Comparison of ENCODE assay signal across 10 cellular contexts in genomic region chr12:57452181-57452936, GRCh38. TPM values are rescaled to one million over a fixed set of nuclear protein-coding genes. Genes with fewer than 3 reads are reported as not detected.
DNase-seq lines count a peak whose midpoint lies in the region; ATAC-seq, FAIRE-seq and TF ChIP-seq lines count a peak whose summit lies in the region.
"Had no signal": no experiment of that assay in that cellular context is flagged by ENCODE, and none has a peak within 500 bp of the region (broad histone marks: within the 10 kb centered on the region; RNA-seq: fewer than 3 reads in every experiment).

No MANE protein-coding gene starts in this region.

- H3K27ac ChIP-seq in HepG2 (ENCODE audit: extremely low read length, insufficient read depth, low read length): no peak overlapping the region

- in situ Hi-C loops in HepG2 (cut with HindIII; ENCODE audit: extremely low pct_ligation_motif_present, low pct_unique_long_range_greater_than_20kb): loop anchor here (5.0 kb wide), 1 partner anchor 145 kb away; no protein-coding TSS in a partner anchor

- H3K36me3 ChIP-seq in HepG2 (replicated peaks in 1 of 2; ENCODE audit: control insufficient read depth in 1 of 2, insufficient read depth in 2 of 2, low read length in 2 of 2): no peaks in the 10 kb centered on the region

- H3K27me3 ChIP-seq in HepG2 (ENCODE audit: control insufficient read depth in 1 of 2, insufficient read depth in 2 of 2, low read length in 2 of 2): no peaks in the 10 kb centered on the region; a peak in 1 of 5 replicates

- CTCF ChIA-PET in HepG2 (lab: Yijun Ruan, JAX; ENCODE audit: low intra/inter-chr PET ratio, low total read pairs): interaction anchor here (6.1 kb wide), 1 partner anchor 145 kb away, joined by 66 read pairs; no protein-coding TSS in a partner anchor

- no peaks in the 10 kb centered on the region for H3K9me3 ChIP-seq in HepG2 (ENCODE audit: low read length)

- WGBS in HepG2 (ENCODE audit: low lambda C conversion rate): 38% methylated on average over 7 of the region's 9 CpGs

- TF ChIP-seq EP300 in HepG2 (IDR thresholded peaks at IDR 0.05; ENCODE audit: low read depth in 2 of 2, low read length in 2 of 2): no peak
- TF ChIP-seq EP300 in HepG2 (CRISPR knock-in tag; IDR thresholded peaks at IDR 0.05; ENCODE audit: borderline replicate concordance): no peak

- TF ChIP-seq CTCF in HepG2 (CRISPR knock-in tag; IDR thresholded peaks at IDR 0.05): no peak

- H4K20me1 ChIP-seq in HepG2 (ENCODE audit: insufficient read depth, low read length): no peaks in the 10 kb centered on the region

- peak overlapping the region; percentile 80 for H3K4me2 ChIP-seq in HepG2 (ENCODE audit: low read depth, low read length)

- peak; percentile 78 for DNase-seq in AG20443 (ENCODE audit: low spot score)
- DNase-seq in HT1080 (ENCODE audit: low read depth): peak; percentile 84
- DNase-seq in astrocyte of the hippocampus (ENCODE audit: low read depth, low spot score): peak; percentile 69
- no peak for DNase-seq in HepG2 (ENCODE audit: low spot score)
- no peak for DNase-seq in globus pallidus (ENCODE audit: low spot score)
- DNase-seq in COLO668 (lab: John Stamatoyannopoulos, UW; ENCODE audit: unreplicated experiment): no peak

- ATAC-seq in HepG2 (no peak), HG03139 (IDR thresholded peaks at IDR 0.05; ENCODE audit: unreplicated experiment) (no peak), GM19351 (IDR thresholded peaks at IDR 0.05; ENCODE audit: unreplicated experiment) (no peak)

- no peak for TF ChIP-seq RAD21 in HepG2 (CRISPR knock-in tag; IDR thresholded peaks at IDR 0.05)

- H3K4me1 ChIP-seq in HepG2 (ENCODE audit: insufficient read depth, low read length): peaks cover 74% of the 10 kb centered on the region

- H2AFZ ChIP-seq in HepG2 (ENCODE audit: low read length): no peak overlapping the region

- intact Hi-C loops in HepG2 (cut with micrococcal nuclease; ENCODE audit: unreplicated experiment): loop anchor here (5.0 to 10.0 kb wide), 2 partner anchors 190 to 698 kb away; partner anchors contain the start of gene PRIM1

- peaks cover 15% of the 10 kb centered on the region for H3K79me2 ChIP-seq in HepG2 (ENCODE audit: insufficient read depth, low read length)

- POLR2A ChIA-PET in HepG2 (lab: Yijun Ruan, JAX): interaction anchor here (0.8 to 6.4 kb wide), 10 partner anchors 10 to 145 kb away, joined by 3 to 99 read pairs (median 6); partner anchors contain the start of genes INHBC and R3HDM2

- no peak for FAIRE-seq in HepG2 (lab: Jason Lieb, UNC)
- FAIRE-seq: colon had no signal

- H3K9ac ChIP-seq in HepG2 (ENCODE audit: insufficient read depth, low read depth, low read length): no peak overlapping the region

- H3K4me3 ChIP-seq in HepG2 (replicated peaks in 1 of 3; ENCODE audit: insufficient read depth in 1 of 3, low read depth in 2 of 3, low read length in 3 of 3): peak overlapping the region in 1 of 3 experiments; percentile 3; a peak in 1 of 6 replicates

- TF ChIP-seq POLR2A in HepG2 (IDR thresholded peaks at IDR 0.05; ENCODE audit: insufficient read depth in 1 of 2, low read depth in 2 of 2, low read length in 2 of 2): no peak

- BruUV-seq in HepG2 (replicated peaks; lab: Mats Ljungman, UMichigan): no TSS peak

RNA-seq across cellular contexts. Expression of gene INHBE, which starts 2.7 kb away (rescaled TPM):
- total RNA-seq in HT1080 (2014; rRNA removed; shearing (Covaris generic)): 1.4 and 2.1 TPM in 2 replicates
- polyA plus RNA-seq in HT1080 (2015; cell fraction: cytosol; rRNA removed): 4.8 and 6.1 TPM in 2 replicates
- polyA plus RNA-seq in HT1080 (2015; cell fraction: nucleus; rRNA removed): 10.5 and 13.7 TPM in 2 replicates
- 6.8 and 17.0 TPM in 2 replicates for total RNA-seq in HepG2 (2016; rRNA removed; fragmentation: Illumina TruSeq; extraction: Trizol)
- total RNA-seq in HepG2 (2016; cell fraction: cytosol; rRNA removed; fragmentation: Illumina TruSeq; extraction: Trizol; ENCODE audit: low read depth): 1.4 and 1.9 TPM in 2 replicates
- 8.0 and 15.5 TPM in 2 replicates for total RNA-seq in HepG2 (2016; cell fraction: insoluble cytoplasmic fraction; rRNA removed; fragmentation: Illumina TruSeq; extraction: Trizol)
- 3.2 and 3.3 TPM in 2 replicates for total RNA-seq in HepG2 (2016; cell fraction: membrane; rRNA removed; fragmentation: Illumina TruSeq; extraction: Trizol)
- total RNA-seq in HepG2 (2016; cell fraction: nucleus; rRNA removed; fragmentation: Illumina TruSeq; extraction: Trizol): 11.2 and 13.1 TPM in 2 replicates
- 32.0 and 55.8 TPM in 2 replicates for polyA plus RNA-seq in HepG2 (2011; rRNA removed)
- 39.2 and 45.0 TPM in 2 replicates for polyA plus RNA-seq in HepG2 (2011; cell fraction: cytosol; rRNA removed)
- polyA plus RNA-seq in HepG2 (2011; cell fraction: nucleus; rRNA removed): 12.5 and 25.8 TPM in 2 replicates
- 16.9 and 62.2 TPM in 2 replicates for polyA plus RNA-seq in HepG2 (2012)
- polyA plus RNA-seq in HepG2 (2016; cell fraction: cytosol; fragmentation: Illumina TruSeq; extraction: Trizol; ENCODE audit: low read depth): 0.90 and 1.2 TPM in 2 replicates
- polyA plus RNA-seq in HepG2 (2016; cell fraction: insoluble cytoplasmic fraction; fragmentation: Illumina TruSeq; extraction: Trizol; ENCODE audit: low read depth): 6.5 and 7.6 TPM in 2 replicates
- 1.8 and 2.0 TPM in 2 replicates for polyA plus RNA-seq in HepG2 (2016; cell fraction: membrane; fragmentation: Illumina TruSeq; extraction: Trizol; ENCODE audit: low read depth)
- 16.9 and 17.1 TPM in 2 replicates for polyA plus RNA-seq in HepG2 (2016; cell fraction: nucleus; fragmentation: Illumina TruSeq; extraction: Trizol; ENCODE audit: insufficient read depth, low read depth)
- 0.51 and 61.0 TPM in 2 replicates for polyA minus RNA-seq in HepG2 (2011; rRNA and poly(A)+ RNA removed; ENCODE audit: low replicate concordance)
- 21.0 and 26.6 TPM in 2 replicates for polyA minus RNA-seq in HepG2 (2011; cell fraction: cytosol; rRNA and poly(A)+ RNA removed)
- 7.1 and 11.4 TPM in 2 replicates for polyA minus RNA-seq in HepG2 (2011; cell fraction: nucleus; rRNA and poly(A)+ RNA removed)

RNA-seq across cellular contexts. Expression of gene GLI1, which starts 7.2 kb away (rescaled TPM):
- total RNA-seq in HT1080 (2014; rRNA removed; shearing (Covaris generic)): 0.60 and 4.0 TPM in 2 replicates
- 0.08 and 0.52 TPM in 2 replicates for polyA plus RNA-seq in HT1080 (2015; cell fraction: cytosol; rRNA removed)
- 0.67 and 1.2 TPM in 2 replicates for polyA plus RNA-seq in HT1080 (2015; cell fraction: nucleus; rRNA removed)
- 0.20 TPM in 1 of 2 replicates, not detected in the other for total RNA-seq in HepG2 (2016; rRNA removed; fragmentation: Illumina TruSeq; extraction: Trizol)
- total RNA-seq in HepG2 (2016; cell fraction: cytosol; rRNA removed; fragmentation: Illumina TruSeq; extraction: Trizol; ENCODE audit: low read depth): 0.53 TPM in 1 of 2 replicates, not detected in the other
- total RNA-seq in HepG2 (2016; cell fraction: insoluble cytoplasmic fraction; rRNA removed; fragmentation: Illumina TruSeq; extraction: Trizol): not detected in 2 replicates
- not detected in 2 replicates for total RNA-seq in HepG2 (2016; cell fraction: membrane; rRNA removed; fragmentation: Illumina TruSeq; extraction: Trizol)
- total RNA-seq in HepG2 (2016; cell fraction: nucleus; rRNA removed; fragmentation: Illumina TruSeq; extraction: Trizol): not detected in 2 replicates
- polyA plus RNA-seq in HepG2 (2011; rRNA removed): 0.09 and 0.27 TPM in 2 replicates
- 0.06 and 0.07 TPM in 2 replicates for polyA plus RNA-seq in HepG2 (2011; cell fraction: cytosol; rRNA removed)
- polyA plus RNA-seq in HepG2 (2011; cell fraction: nucleus; rRNA removed): 0.33 and 0.42 TPM in 2 replicates
- 0.55 TPM in 1 of 2 replicates, not detected in the other for polyA plus RNA-seq in HepG2 (2012)
- not detected in 2 replicates for polyA plus RNA-seq in HepG2 (2016; cell fraction: cytosol; fragmentation: Illumina TruSeq; extraction: Trizol; ENCODE audit: low read depth)
- 0.35 TPM in 1 of 2 replicates, not detected in the other for polyA plus RNA-seq in HepG2 (2016; cell fraction: insoluble cytoplasmic fraction; fragmentation: Illumina TruSeq; extraction: Trizol; ENCODE audit: low read depth)
- polyA plus RNA-seq in HepG2 (2016; cell fraction: membrane; fragmentation: Illumina TruSeq; extraction: Trizol; ENCODE audit: low read depth): not detected in 2 replicates
- polyA plus RNA-seq in HepG2 (2016; cell fraction: nucleus; fragmentation: Illumina TruSeq; extraction: Trizol; ENCODE audit: insufficient read depth, low read depth): 0.17 and 0.49 TPM in 2 replicates
- 2.5 TPM in 1 of 2 replicates, not detected in the other for polyA minus RNA-seq in HepG2 (2011; rRNA and poly(A)+ RNA removed; ENCODE audit: low replicate concordance)
- not detected in 2 replicates for polyA minus RNA-seq in HepG2 (2011; cell fraction: cytosol; rRNA and poly(A)+ RNA removed)
- not detected in 2 replicates for polyA minus RNA-seq in HepG2 (2011; cell fraction: nucleus; rRNA and poly(A)+ RNA removed)

RNA-seq across cellular contexts. Expression of gene INHBC, which starts 17.8 kb away (rescaled TPM):
- total RNA-seq in HT1080 (2014; rRNA removed; shearing (Covaris generic)): 0.13 and 0.37 TPM in 2 replicates
- 0.05 and 0.12 TPM in 2 replicates for polyA plus RNA-seq in HT1080 (2015; cell fraction: cytosol; rRNA removed)
- polyA plus RNA-seq in HT1080 (2015; cell fraction: nucleus; rRNA removed): 0.08 TPM in 1 of 2 replicates, not detected in the other
- total RNA-seq in HepG2 (2016; rRNA removed; fragmentation: Illumina TruSeq; extraction: Trizol): 1.5 and 1.8 TPM in 2 replicates
- total RNA-seq in HepG2 (2016; cell fraction: cytosol; rRNA removed; fragmentation: Illumina TruSeq; extraction: Trizol; ENCODE audit: low read depth): 0.20 and 0.35 TPM in 2 replicates
- total RNA-seq in HepG2 (2016; cell fraction: insoluble cytoplasmic fraction; rRNA removed; fragmentation: Illumina TruSeq; extraction: Trizol): 1.3 and 1.7 TPM in 2 replicates
- 1.1 TPM in 2 replicates for total RNA-seq in HepG2 (2016; cell fraction: membrane; rRNA removed; fragmentation: Illumina TruSeq; extraction: Trizol)
- 2.3 and 2.6 TPM in 2 replicates for total RNA-seq in HepG2 (2016; cell fraction: nucleus; rRNA removed; fragmentation: Illumina TruSeq; extraction: Trizol)
- polyA plus RNA-seq in HepG2 (2011; rRNA removed): 12.7 and 13.8 TPM in 2 replicates
- 11.4 and 11.9 TPM in 2 replicates for polyA plus RNA-seq in HepG2 (2011; cell fraction: cytosol; rRNA removed)
- polyA plus RNA-seq in HepG2 (2011; cell fraction: nucleus; rRNA removed): 4.8 and 6.4 TPM in 2 replicates
- 2.3 and 4.2 TPM in 2 replicates for polyA plus RNA-seq in HepG2 (2012)
- 0.35 and 0.46 TPM in 2 replicates for polyA plus RNA-seq in HepG2 (2016; cell fraction: cytosol; fragmentation: Illumina TruSeq; extraction: Trizol; ENCODE audit: low read depth)
- polyA plus RNA-seq in HepG2 (2016; cell fraction: insoluble cytoplasmic fraction; fragmentation: Illumina TruSeq; extraction: Trizol; ENCODE audit: low read depth): 3.2 and 3.3 TPM in 2 replicates
- polyA plus RNA-seq in HepG2 (2016; cell fraction: membrane; fragmentation: Illumina TruSeq; extraction: Trizol; ENCODE audit: low read depth): 1.3 and 1.4 TPM in 2 replicates
- 4.0 and 4.8 TPM in 2 replicates for polyA plus RNA-seq in HepG2 (2016; cell fraction: nucleus; fragmentation: Illumina TruSeq; extraction: Trizol; ENCODE audit: insufficient read depth, low read depth)
- 0.16 and 20.9 TPM in 2 replicates for polyA minus RNA-seq in HepG2 (2011; rRNA and poly(A)+ RNA removed; ENCODE audit: low replicate concordance)
- 4.8 and 4.9 TPM in 2 replicates for polyA minus RNA-seq in HepG2 (2011; cell fraction: cytosol; rRNA and poly(A)+ RNA removed)
- 5.0 and 6.3 TPM in 2 replicates for polyA minus RNA-seq in HepG2 (2011; cell fraction: nucleus; rRNA and poly(A)+ RNA removed)
- total RNA-seq: NCI-H460 had no signal

RNA-seq across cellular contexts. Expression of gene R3HDM2, which starts 21.5 kb away (rescaled TPM):
- 7.4 and 13.0 TPM in 2 replicates for total RNA-seq in HT1080 (2014; rRNA removed; shearing (Covaris generic))
- 23.2 and 30.4 TPM in 2 replicates for polyA plus RNA-seq in HT1080 (2015; cell fraction: cytosol; rRNA removed)
- polyA plus RNA-seq in HT1080 (2015; cell fraction: nucleus; rRNA removed): 37.5 and 37.7 TPM in 2 replicates
- total RNA-seq in HepG2 (2016; rRNA removed; fragmentation: Illumina TruSeq; extraction: Trizol): 8.3 and 11.1 TPM in 2 replicates
- 5.7 and 8.8 TPM in 2 replicates for total RNA-seq in HepG2 (2016; cell fraction: cytosol; rRNA removed; fragmentation: Illumina TruSeq; extraction: Trizol; ENCODE audit: low read depth)
- 6.4 and 10.3 TPM in 2 replicates for total RNA-seq in HepG2 (2016; cell fraction: insoluble cytoplasmic fraction; rRNA removed; fragmentation: Illumina TruSeq; extraction: Trizol)
- 9.0 and 10.3 TPM in 2 replicates for total RNA-seq in HepG2 (2016; cell fraction: membrane; rRNA removed; fragmentation: Illumina TruSeq; extraction: Trizol)
- total RNA-seq in HepG2 (2016; cell fraction: nucleus; rRNA removed; fragmentation: Illumina TruSeq; extraction: Trizol): 14.9 and 18.4 TPM in 2 replicates
- polyA plus RNA-seq in HepG2 (2011; rRNA removed): 23.5 and 26.2 TPM in 2 replicates
- 7.3 and 10.4 TPM in 2 replicates for polyA plus RNA-seq in HepG2 (2011; cell fraction: cytosol; rRNA removed)
- polyA plus RNA-seq in HepG2 (2011; cell fraction: nucleus; rRNA removed): 48.1 and 57.1 TPM in 2 replicates
- polyA plus RNA-seq in HepG2 (2012): 13.7 and 15.9 TPM in 2 replicates
- 1.4 and 2.4 TPM in 2 replicates for polyA plus RNA-seq in HepG2 (2016; cell fraction: cytosol; fragmentation: Illumina TruSeq; extraction: Trizol; ENCODE audit: low read depth)
- 10.8 and 11.3 TPM in 2 replicates for polyA plus RNA-seq in HepG2 (2016; cell fraction: insoluble cytoplasmic fraction; fragmentation: Illumina TruSeq; extraction: Trizol; ENCODE audit: low read depth)
- polyA plus RNA-seq in HepG2 (2016; cell fraction: membrane; fragmentation: Illumina TruSeq; extraction: Trizol; ENCODE audit: low read depth): 6.5 and 7.8 TPM in 2 replicates
- 44.4 and 51.2 TPM in 2 replicates for polyA plus RNA-seq in HepG2 (2016; cell fraction: nucleus; fragmentation: Illumina TruSeq; extraction: Trizol; ENCODE audit: insufficient read depth, low read depth)
- 10.6 and 21.3 TPM in 2 replicates for polyA minus RNA-seq in HepG2 (2011; rRNA and poly(A)+ RNA removed; ENCODE audit: low replicate concordance)
- 9.9 and 10.8 TPM in 2 replicates for polyA minus RNA-seq in HepG2 (2011; cell fraction: cytosol; rRNA and poly(A)+ RNA removed)
- 26.1 and 27.0 TPM in 2 replicates for polyA minus RNA-seq in HepG2 (2011; cell fraction: nucleus; rRNA and poly(A)+ RNA removed)

RNA-seq across cellular contexts. Expression of gene ARHGAP9, which starts 27.3 kb away (rescaled TPM):
- total RNA-seq in HT1080 (2014; rRNA removed; shearing (Covaris generic)): 2.2 and 3.3 TPM in 2 replicates
- 2.0 and 2.2 TPM in 2 replicates for polyA plus RNA-seq in HT1080 (2015; cell fraction: cytosol; rRNA removed)
- 5.3 and 11.0 TPM in 2 replicates for polyA plus RNA-seq in HT1080 (2015; cell fraction: nucleus; rRNA removed)
- 0.18 TPM in 1 of 2 replicates, not detected in the other for total RNA-seq in HepG2 (2016; rRNA removed; fragmentation: Illumina TruSeq; extraction: Trizol)
- not detected in 2 replicates for total RNA-seq in HepG2 (2016; cell fraction: cytosol; rRNA removed; fragmentation: Illumina TruSeq; extraction: Trizol; ENCODE audit: low read depth)
- total RNA-seq in HepG2 (2016; cell fraction: insoluble cytoplasmic fraction; rRNA removed; fragmentation: Illumina TruSeq; extraction: Trizol): 0.32 TPM in 1 of 2 replicates, not detected in the other
- total RNA-seq in HepG2 (2016; cell fraction: membrane; rRNA removed; fragmentation: Illumina TruSeq; extraction: Trizol): not detected in 2 replicates
- not detected in 2 replicates for total RNA-seq in HepG2 (2016; cell fraction: nucleus; rRNA removed; fragmentation: Illumina TruSeq; extraction: Trizol)
- 0.95 and 1.2 TPM in 2 replicates for polyA plus RNA-seq in HepG2 (2011; rRNA removed)
- 0.33 and 0.40 TPM in 2 replicates for polyA plus RNA-seq in HepG2 (2011; cell fraction: cytosol; rRNA removed)
- 3.1 and 5.5 TPM in 2 replicates for polyA plus RNA-seq in HepG2 (2011; cell fraction: nucleus; rRNA removed)
- polyA plus RNA-seq in HepG2 (2012): 0.39 and 0.55 TPM in 2 replicates
- not detected in 2 replicates for polyA plus RNA-seq in HepG2 (2016; cell fraction: cytosol; fragmentation: Illumina TruSeq; extraction: Trizol; ENCODE audit: low read depth)
- 0.17 TPM in 1 of 2 replicates, not detected in the other for polyA plus RNA-seq in HepG2 (2016; cell fraction: insoluble cytoplasmic fraction; fragmentation: Illumina TruSeq; extraction: Trizol; ENCODE audit: low read depth)
- 0.15 TPM in 1 of 2 replicates, not detected in the other for polyA plus RNA-seq in HepG2 (2016; cell fraction: membrane; fragmentation: Illumina TruSeq; extraction: Trizol; ENCODE audit: low read depth)
- polyA plus RNA-seq in HepG2 (2016; cell fraction: nucleus; fragmentation: Illumina TruSeq; extraction: Trizol; ENCODE audit: insufficient read depth, low read depth): 0.51 and 0.87 TPM in 2 replicates
- 0.44 TPM in 1 of 2 replicates, not detected in the other for polyA minus RNA-seq in HepG2 (2011; rRNA and poly(A)+ RNA removed; ENCODE audit: low replicate concordance)
- polyA minus RNA-seq in HepG2 (2011; cell fraction: cytosol; rRNA and poly(A)+ RNA removed): not detected in 2 replicates
- 0.64 and 1.7 TPM in 2 replicates for polyA minus RNA-seq in HepG2 (2011; cell fraction: nucleus; rRNA and poly(A)+ RNA removed)
- total RNA-seq: NCI-H460 had no signal

Comparison
In these comparisons a context has a peak if more than half of its experiments do, and no peak if none do; other contexts are left out.
1. DNase-seq: peak in AG20443 (single experiment), HT1080 (single experiment) and astrocyte of the hippocampus (single experiment); none in HepG2 (single experiment), globus pallidus (single experiment) and COLO668 (single experiment).